Comparison of ENCODE assay signal across 2 cellular contexts in the genomic region with DNA sequence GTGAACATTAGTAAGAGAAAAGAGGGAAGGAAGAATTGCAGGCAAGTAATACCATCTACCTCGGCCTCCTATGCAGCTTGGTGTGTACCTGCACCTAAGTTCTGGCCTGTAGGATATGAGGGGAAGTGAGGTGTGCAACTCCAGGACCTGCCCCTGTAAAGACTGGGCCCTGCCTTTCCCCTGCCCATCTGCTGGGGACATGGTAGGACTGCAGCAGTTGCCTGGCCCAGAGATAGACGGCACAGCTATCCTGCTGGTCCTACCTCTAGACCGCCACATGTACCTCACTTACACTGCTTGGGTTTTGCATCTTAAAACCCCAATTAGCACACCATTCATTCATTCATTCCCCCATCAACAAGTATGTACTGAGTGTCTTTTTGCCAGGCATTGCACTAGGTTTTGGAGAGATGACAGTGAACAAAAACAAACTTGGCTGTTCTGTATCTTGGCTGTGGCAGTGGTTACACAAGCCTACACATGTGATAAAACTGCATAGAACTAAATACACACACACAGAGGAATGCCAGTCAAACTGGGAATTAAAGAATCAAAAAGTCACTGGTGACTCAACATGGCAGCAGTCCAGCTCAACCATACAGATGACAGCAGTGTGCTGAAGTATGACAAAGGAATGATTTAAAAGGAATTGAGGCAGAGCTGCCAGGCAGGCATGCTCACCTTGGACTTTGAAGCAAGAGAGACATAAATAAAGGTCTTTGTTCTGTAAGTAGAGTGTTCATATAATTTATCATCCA.
TF ChIP-seq lines count a peak whose summit lies in the region.

No MANE protein-coding gene starts in this region.

TF ChIP-seq in IMR-90, 13 proteins besides CTCF, POLR2A, EP300 and RAD21:
- TF ChIP-seq MXI1 (IDR thresholded peaks at IDR 0.05; ENCODE audit: borderline replicate concordance, low read depth, low read length) (0 out of 2 replicates have a peak, but pooled peaks have one; percentile 17), CHD1 (IDR thresholded peaks at IDR 0.05; ENCODE audit: low read depth, low read length) (no peak), BHLHE40 (IDR thresholded peaks at IDR 0.05; ENCODE audit: low read depth, low read length) (no peak), MAFK (IDR thresholded peaks at IDR 0.05; ENCODE audit: low read depth, low read length) (no peak), NFE2L2 (IDR thresholded peaks at IDR 0.05; ENCODE audit: low read depth, low read length) (no peak), RFX5 (IDR thresholded peaks at IDR 0.05; ENCODE audit: low read depth, low read length) (no peak; the same call in 1 of the 2 replicates), MAZ (IDR thresholded peaks at IDR 0.05; ENCODE audit: borderline replicate concordance, low read depth, low read length) (no peak), CEBPB (IDR thresholded peaks at IDR 0.05; ENCODE audit: low read depth, low read length) (peak; percentile 76), SMC3 (IDR thresholded peaks at IDR 0.05; ENCODE audit: low read depth, low read length) (no peak), RCOR1 (IDR thresholded peaks at IDR 0.05; ENCODE audit: insufficient replicate concordance, low read length) (no peak), FOS (IDR thresholded peaks at IDR 0.05; ENCODE audit: low read depth, low read length) (0 out of 2 replicates have a peak, but pooled peaks have one; percentile 24)
- TF ChIP-seq, protein P1, sequence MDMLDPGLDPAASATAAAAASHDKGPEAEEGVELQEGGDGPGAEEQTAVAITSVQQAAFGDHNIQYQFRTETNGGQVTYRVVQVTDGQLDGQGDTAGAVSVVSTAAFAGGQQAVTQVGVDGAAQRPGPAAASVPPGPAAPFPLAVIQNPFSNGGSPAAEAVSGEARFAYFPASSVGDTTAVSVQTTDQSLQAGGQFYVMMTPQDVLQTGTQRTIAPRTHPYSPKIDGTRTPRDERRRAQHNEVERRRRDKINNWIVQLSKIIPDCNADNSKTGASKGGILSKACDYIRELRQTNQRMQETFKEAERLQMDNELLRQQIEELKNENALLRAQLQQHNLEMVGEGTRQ (IDR thresholded peaks at IDR 0.05; ENCODE audit: low read depth, low read length), result no peak
- TF ChIP-seq, protein P2, sequence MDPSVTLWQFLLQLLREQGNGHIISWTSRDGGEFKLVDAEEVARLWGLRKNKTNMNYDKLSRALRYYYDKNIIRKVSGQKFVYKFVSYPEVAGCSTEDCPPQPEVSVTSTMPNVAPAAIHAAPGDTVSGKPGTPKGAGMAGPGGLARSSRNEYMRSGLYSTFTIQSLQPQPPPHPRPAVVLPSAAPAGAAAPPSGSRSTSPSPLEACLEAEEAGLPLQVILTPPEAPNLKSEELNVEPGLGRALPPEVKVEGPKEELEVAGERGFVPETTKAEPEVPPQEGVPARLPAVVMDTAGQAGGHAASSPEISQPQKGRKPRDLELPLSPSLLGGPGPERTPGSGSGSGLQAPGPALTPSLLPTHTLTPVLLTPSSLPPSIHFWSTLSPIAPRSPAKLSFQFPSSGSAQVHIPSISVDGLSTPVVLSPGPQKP (IDR thresholded peaks at IDR 0.05; ENCODE audit: borderline replicate concordance, low read depth, low read length), result no peak

TF ChIP-seq in WTC11, 78 proteins besides CTCF, POLR2A, EP300 and RAD21:
- no peak for TF ChIP-seq ZNF317 (CRISPR knock-in tag; IDR thresholded peaks at IDR 0.05; ENCODE audit: borderline replicate concordance, low read depth)
- TF ChIP-seq, protein P3, sequence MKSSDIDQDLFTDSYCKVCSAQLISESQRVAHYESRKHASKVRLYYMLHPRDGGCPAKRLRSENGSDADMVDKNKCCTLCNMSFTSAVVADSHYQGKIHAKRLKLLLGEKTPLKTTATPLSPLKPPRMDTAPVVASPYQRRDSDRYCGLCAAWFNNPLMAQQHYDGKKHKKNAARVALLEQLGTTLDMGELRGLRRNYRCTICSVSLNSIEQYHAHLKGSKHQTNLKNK (CRISPR knock-in tag; IDR thresholded peaks at IDR 0.05), result no peak
- no peak for TF ChIP-seq SP1 (CRISPR knock-in tag; conservative IDR thresholded peaks at IDR 0.05)
- no peak for TF ChIP-seq GABPB1 (CRISPR knock-in tag; IDR thresholded peaks at IDR 0.05)
- TF ChIP-seq, protein P4, sequence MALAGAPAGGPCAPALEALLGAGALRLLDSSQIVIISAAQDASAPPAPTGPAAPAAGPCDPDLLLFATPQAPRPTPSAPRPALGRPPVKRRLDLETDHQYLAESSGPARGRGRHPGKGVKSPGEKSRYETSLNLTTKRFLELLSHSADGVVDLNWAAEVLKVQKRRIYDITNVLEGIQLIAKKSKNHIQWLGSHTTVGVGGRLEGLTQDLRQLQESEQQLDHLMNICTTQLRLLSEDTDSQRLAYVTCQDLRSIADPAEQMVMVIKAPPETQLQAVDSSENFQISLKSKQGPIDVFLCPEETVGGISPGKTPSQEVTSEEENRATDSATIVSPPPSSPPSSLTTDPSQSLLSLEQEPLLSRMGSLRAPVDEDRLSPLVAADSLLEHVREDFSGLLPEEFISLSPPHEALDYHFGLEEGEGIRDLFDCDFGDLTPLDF (CRISPR knock-in tag; IDR thresholded peaks at IDR 0.05), result no peak
- TF ChIP-seq NR1H2 (CRISPR knock-in tag; IDR thresholded peaks at IDR 0.05), result no peak
- no peak for TF ChIP-seq CBFB (CRISPR knock-in tag; IDR thresholded peaks at IDR 0.05; ENCODE audit: low read depth)
- TF ChIP-seq ESRRA (CRISPR knock-in tag; IDR thresholded peaks at IDR 0.05; ENCODE audit: borderline replicate concordance), result no peak
- TF ChIP-seq, protein P5, sequence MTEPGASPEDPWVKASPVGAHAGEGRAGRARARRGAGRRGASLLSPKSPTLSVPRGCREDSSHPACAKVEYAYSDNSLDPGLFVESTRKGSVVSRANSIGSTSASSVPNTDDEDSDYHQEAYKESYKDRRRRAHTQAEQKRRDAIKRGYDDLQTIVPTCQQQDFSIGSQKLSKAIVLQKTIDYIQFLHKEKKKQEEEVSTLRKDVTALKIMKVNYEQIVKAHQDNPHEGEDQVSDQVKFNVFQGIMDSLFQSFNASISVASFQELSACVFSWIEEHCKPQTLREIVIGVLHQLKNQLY (CRISPR knock-in tag; IDR thresholded peaks at IDR 0.05), result no peak
- TF ChIP-seq, protein P6, sequence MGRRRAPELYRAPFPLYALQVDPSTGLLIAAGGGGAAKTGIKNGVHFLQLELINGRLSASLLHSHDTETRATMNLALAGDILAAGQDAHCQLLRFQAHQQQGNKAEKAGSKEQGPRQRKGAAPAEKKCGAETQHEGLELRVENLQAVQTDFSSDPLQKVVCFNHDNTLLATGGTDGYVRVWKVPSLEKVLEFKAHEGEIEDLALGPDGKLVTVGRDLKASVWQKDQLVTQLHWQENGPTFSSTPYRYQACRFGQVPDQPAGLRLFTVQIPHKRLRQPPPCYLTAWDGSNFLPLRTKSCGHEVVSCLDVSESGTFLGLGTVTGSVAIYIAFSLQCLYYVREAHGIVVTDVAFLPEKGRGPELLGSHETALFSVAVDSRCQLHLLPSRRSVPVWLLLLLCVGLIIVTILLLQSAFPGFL (CRISPR knock-in tag; IDR thresholded peaks at IDR 0.05; ENCODE audit: borderline replicate concordance), result no peak
- TF ChIP-seq MYBL2 (CRISPR knock-in tag; IDR thresholded peaks at IDR 0.05), result no peak
- TF ChIP-seq, protein P7, sequence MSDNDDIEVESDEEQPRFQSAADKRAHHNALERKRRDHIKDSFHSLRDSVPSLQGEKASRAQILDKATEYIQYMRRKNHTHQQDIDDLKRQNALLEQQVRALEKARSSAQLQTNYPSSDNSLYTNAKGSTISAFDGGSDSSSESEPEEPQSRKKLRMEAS (CRISPR knock-in tag; IDR thresholded peaks at IDR 0.05), result no peak
- no peak for TF ChIP-seq HMGA2 (CRISPR knock-in tag; IDR thresholded peaks at IDR 0.05)
- no peak for TF ChIP-seq ZNF423 (CRISPR knock-in tag; IDR thresholded peaks at IDR 0.05)
- TF ChIP-seq, protein P8, sequence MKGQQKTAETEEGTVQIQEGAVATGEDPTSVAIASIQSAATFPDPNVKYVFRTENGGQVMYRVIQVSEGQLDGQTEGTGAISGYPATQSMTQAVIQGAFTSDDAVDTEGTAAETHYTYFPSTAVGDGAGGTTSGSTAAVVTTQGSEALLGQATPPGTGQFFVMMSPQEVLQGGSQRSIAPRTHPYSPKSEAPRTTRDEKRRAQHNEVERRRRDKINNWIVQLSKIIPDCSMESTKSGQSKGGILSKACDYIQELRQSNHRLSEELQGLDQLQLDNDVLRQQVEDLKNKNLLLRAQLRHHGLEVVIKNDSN (CRISPR knock-in tag; IDR thresholded peaks at IDR 0.05), result no peak
- no peak for TF ChIP-seq ATF1 (CRISPR knock-in tag; IDR thresholded peaks at IDR 0.05)
